In genomic region chr18:32840962-32841361, GRCh38 we compare ENCODE assay signal across 18 cellular contexts.
"Had no signal": no experiment of that assay in that cellular context is flagged by ENCODE, and none has a peak within 500 bp of the region (broad histone marks: within the 10 kb centered on the region; RNA-seq: fewer than 3 reads in every experiment).

No MANE protein-coding gene starts in this region.

- H3K36me3 ChIP-seq: SJSA1 had no signal

- H3K27ac ChIP-seq: HL-60, SJSA1, SK-N-MC had no signal

- H3K4me1 ChIP-seq: SJSA1 had no signal

- DNase-seq: KBM-7, MV-4-11, NCI-H1048, NCI-H1105, NCI-H1436 treated with DMSO at 0.1 percent for 48 hours, NCI-H1694, NCI-H187 treated with DMSO at 0.1 percent for 48 hours, NCI-H2029 treated with DMSO at 0.1 percent for 48 hours, NCI-H2227 treated with DMSO at 0.1 percent for 48 hours, NCI-H524, NCI-H526 treated with DMSO at 0.1 percent for 48 hours, NCI-H774, Right ventricle myocardium superior, RPMI8226, SIG-M5 had no signal

- H3K4me3 ChIP-seq: SJSA1, SK-N-MC had no signal

- H3K9me3 ChIP-seq: SJSA1 had no signal
